ENCODE assay signal across 8 cellular contexts in the genomic region with DNA sequence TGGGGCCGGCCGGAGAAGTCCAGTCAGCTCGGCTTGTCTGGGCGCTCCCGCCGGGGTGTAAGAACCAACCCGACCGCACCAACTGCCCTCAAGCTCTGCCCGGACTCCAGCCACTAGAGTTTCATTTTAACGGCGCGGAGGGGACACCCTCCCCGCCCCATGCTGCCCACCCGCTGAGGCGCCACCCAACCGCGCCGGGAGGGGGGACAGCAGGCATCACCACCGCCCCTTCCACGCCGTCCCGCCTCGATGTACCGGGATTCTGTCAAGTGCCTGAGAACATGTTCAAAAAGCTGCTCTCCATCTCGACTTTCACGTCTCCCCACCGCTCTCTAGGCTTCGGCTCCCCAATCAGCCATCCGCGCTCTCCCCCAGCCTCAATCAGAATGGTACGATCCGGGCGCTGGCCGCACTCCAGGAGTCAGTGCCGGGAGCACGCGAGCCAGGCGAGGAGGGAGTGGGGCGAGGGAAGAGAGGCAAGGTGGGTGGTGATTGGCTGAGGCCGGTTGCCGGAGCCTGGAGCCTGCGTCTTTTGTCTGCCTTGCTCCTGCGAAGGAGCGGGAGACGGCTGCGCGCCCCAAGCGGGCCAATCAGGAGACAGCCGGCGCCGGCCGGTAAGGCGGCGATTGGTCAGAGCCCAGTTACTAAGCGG. TPM values are rescaled to one million over a fixed set of nuclear protein-coding genes. Genes with fewer than 3 reads are reported as not detected.
DNase-seq lines count a peak whose midpoint lies in the region; ATAC-seq and TF ChIP-seq lines count a peak whose summit lies in the region.

A gene (minus strand): TSS at position 101 of the 652 bp plus-strand sequence. CDS start 677 bp downstream, outside the sequence.

- POLR2A ChIA-PET in activated CD8-positive, alpha-beta T cell treated with anti-CD3 and anti-CD28 coated beads for 36 hours (lab: Charles Lee): interaction anchor here (0.8 to 1.2 kb wide), 4 partner anchors 15 to 96 kb away, joined by 3 to 4 read pairs (median 4); no protein-coding TSS in a partner anchor

- peak in 1 of 2 donors; percentile 57 for TF ChIP-seq POLR2A in lower leg skin (IDR thresholded peaks at IDR 0.05)

- WGBS in lower leg skin, 2 donors: 1% methylated on average over 55 of the region's 55 CpGs

- H3K27me3 Mint-ChIP-seq in CD14-positive monocyte (ENCODE audit: low read depth in 3 of 3): peaks cover 43 to 60% (median 53%) of the 10 kb centered on the region in 3 donors
- peaks cover 52% of the 10 kb centered on the region for H3K27me3 Mint-ChIP-seq in activated CD8-positive, alpha-beta T cell treated with anti-CD3 and anti-CD28 coated beads for 36 hours

- ATAC-seq in GM19395 (IDR thresholded peaks at IDR 0.05; ENCODE audit: unreplicated experiment) (peak; percentile 89), HG03565 (IDR thresholded peaks at IDR 0.05; ENCODE audit: unreplicated experiment) (peak; percentile 83)
- peak; percentile 95 for ATAC-seq in activated CD8-positive, alpha-beta T cell treated with anti-CD3 and anti-CD28 coated beads for 36 hours

- peaks cover 0 to 18% (median 10%) of the 10 kb centered on the region in 7 donors for H3K9me3 Mint-ChIP-seq in CD14-positive monocyte
- H3K9me3 Mint-ChIP-seq in activated CD8-positive, alpha-beta T cell treated with anti-CD3 and anti-CD28 coated beads for 36 hours: no peaks in the 10 kb centered on the region

- intact Hi-C loops in CD14-positive monocyte (cut with micrococcal nuclease): loop anchor here in 1 of 2 donors (5.0 kb wide), 1 partner anchor 240 kb away; no protein-coding TSS in a partner anchor
- intact Hi-C loops in activated CD8-positive, alpha-beta T cell treated with anti-CD3 and anti-CD28 coated beads for 36 hours (cut with micrococcal nuclease): no loop called here
- intact Hi-C loops in lower leg skin (cut with DNase I; ENCODE audit: low total_unique reads): no loop called here

- peak within 1 kb of the TSS; percentile 60 for H3K4me3 ChIP-seq in lower leg skin (ENCODE audit: low read depth, poor library complexity, severe bottlenecking)

- TF ChIP-seq CTCF in CD14-positive monocyte (IDR thresholded peaks at IDR 0.05) (no peak), lower leg skin (IDR thresholded peaks at IDR 0.05) (peak in 1 of 3 donors; percentile 66)
- TF ChIP-seq CTCF in activated CD8-positive, alpha-beta T cell treated with anti-CD3 and anti-CD28 coated beads for 36 hours (IDR thresholded peaks at IDR 0.05): no peak

- H3K36me3 Mint-ChIP-seq in CD14-positive monocyte: peaks cover 2 to 3% of the 10 kb centered on the region in 2 donors
- H3K36me3 Mint-ChIP-seq in activated CD8-positive, alpha-beta T cell treated with anti-CD3 and anti-CD28 coated beads for 36 hours (ENCODE audit: low read depth): peaks cover 2% of the 10 kb centered on the region

- peak within 1 kb of the TSS; percentile 97 to 98 for H3K4me3 Mint-ChIP-seq in CD14-positive monocyte
- peak within 1 kb of the TSS; percentile 83 for H3K4me3 Mint-ChIP-seq in activated CD8-positive, alpha-beta T cell treated with anti-CD3 and anti-CD28 coated beads for 36 hours

- CTCF ChIA-PET in activated CD8-positive, alpha-beta T cell treated with anti-CD3 and anti-CD28 coated beads for 36 hours (lab: Charles Lee): interaction anchor here (1.4 kb wide), 1 partner anchor 91 kb away, joined by 5 read pairs; no protein-coding TSS in a partner anchor

- H3K27ac Mint-ChIP-seq in CD14-positive monocyte: peak within 1 kb of the TSS; percentile 96 to 100 (median 99)
- peak within 1 kb of the TSS; percentile 97 for H3K27ac Mint-ChIP-seq in activated CD8-positive, alpha-beta T cell treated with anti-CD3 and anti-CD28 coated beads for 36 hours

- H3K4me1 Mint-ChIP-seq in CD14-positive monocyte: peaks cover 31% of the 10 kb centered on the region
- H3K4me1 Mint-ChIP-seq in activated CD8-positive, alpha-beta T cell treated with anti-CD3 and anti-CD28 coated beads for 36 hours (ENCODE audit: low read depth): peaks cover 27% of the 10 kb centered on the region

- DNase-seq in CD14-positive monocyte (ENCODE audit: low spot score): peak; percentile 96
- DNase-seq in NCI-H774 (lab: John Stamatoyannopoulos, UW): peak; percentile 100
- peak; percentile 92 for DNase-seq in activated CD8-positive, alpha-beta T cell treated with anti-CD3 and anti-CD28 coated beads for 36 hours
- DNase-seq in ecto neural progenitor cell (ENCODE audit: low spot score): peak; percentile 99
- DNase-seq in lower leg skin (ENCODE audit: low spot score in 2 of 2): peak; percentile 97 to 99
- peak; percentile 77 to 90 for DNase-seq in stimulated activated CD4-positive, alpha-beta T cell treated with anti-CD3 and anti-CD28 coated beads, Interleukin-4, amount 100 ng/mL, for 48 hours (ENCODE audit: low read depth in 2 of 2)

RNA-seq across cellular contexts. Expression of the gene that starts here (rescaled TPM):
- under 1 TPM; 0.17 to 0.28 TPM for polyA plus RNA-seq in CD14-positive monocyte
- 1 to 10 TPM; 1.3 to 1.4 TPM for total RNA-seq in activated CD8-positive, alpha-beta T cell treated with anti-CD3 and anti-CD28 coated beads for 36 hours
- 10 to 100 TPM in 3 of 4 donors, 1 to 10 TPM in 1; 4.4 to 18.4 (median 11.7) TPM for total RNA-seq in lower leg skin

Comparison
In these comparisons a context has a peak if more than half of its experiments do, and no peak if none do; other contexts are left out.
1. Peak in every context shown above with its lines: DNase-seq, ATAC-seq and H3K4me3 ChIP-seq.
2. Peak in DNase-seq in CD14-positive monocyte; RNA of the gene not detected or under 1 TPM.